In the genomic region with DNA sequence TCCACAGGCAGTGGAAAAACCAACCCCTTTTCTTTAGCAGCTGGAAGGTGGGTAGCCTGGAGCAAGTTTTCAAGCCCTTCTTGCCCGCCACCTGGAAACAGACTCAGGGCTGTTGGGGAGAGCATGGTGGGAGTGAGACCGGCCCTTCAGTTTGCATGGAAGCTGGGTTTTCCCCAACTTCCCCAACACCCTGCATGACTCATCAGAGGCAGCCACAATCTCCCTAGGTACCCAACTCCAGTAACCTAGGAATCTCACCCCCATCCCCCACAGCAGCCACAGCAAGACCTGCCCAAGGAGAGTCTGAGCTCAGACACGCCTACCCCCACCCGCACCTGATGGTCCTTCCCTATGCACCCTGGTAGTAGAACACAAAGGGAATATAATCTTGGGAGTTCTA, we compare ENCODE assay signal across 27 cellular contexts.
DNase-seq lines count a peak whose midpoint lies in the region; ATAC-seq and TF ChIP-seq lines count a peak whose summit lies in the region.
"Had no signal": no experiment of that assay in that cellular context is flagged by ENCODE, and none has a peak within 500 bp of the region (broad histone marks: within the 10 kb centered on the region; RNA-seq: fewer than 3 reads in every experiment).

No MANE protein-coding gene starts in this region.

- no peak overlapping the region for H3K27ac ChIP-seq in upper lobe of left lung
- H3K27ac ChIP-seq: 22Rv1, PC-9, SJCRH30 had no signal

- H3K4me3 ChIP-seq in epithelial cell of esophagus (ENCODE audit: low read length) (no peak overlapping the region), upper lobe of left lung (no peak overlapping the region)
- H3K4me3 ChIP-seq: PC-9, SJCRH30 had no signal

- TF ChIP-seq CTCF in epithelial cell of esophagus (IDR thresholded peaks at IDR 0.05; ENCODE audit: insufficient read depth, low read depth, low read length, missing control alignments) (no peak), upper lobe of left lung (IDR thresholded peaks at IDR 0.05) (no peak)

- H3K9me3 ChIP-seq in upper lobe of left lung = no peaks in the 10 kb centered on the region
- H3K9me3 ChIP-seq: BE2C, SJCRH30 had no signal

- DNase-seq in DMS53 (lab: John Stamatoyannopoulos, UW) (peak; percentile 2), DMS53 treated with DMSO at 0.1 percent for 48 hours (lab: John Stamatoyannopoulos, UW; ENCODE audit: unreplicated experiment) (no peak), SW480 (ENCODE audit: low spot score) (peak; percentile 3), epithelial cell of esophagus (ENCODE audit: low read depth) (peak; percentile 60), renal cortical epithelial cell (ENCODE audit: low read depth) (peak; percentile 16), upper lobe of left lung (no peak), putamen (ENCODE audit: low spot score) (no peak)
- DNase-seq: ACHN; BE2C; DMS153; Karpas-422; MV-4-11; NCI-H1105; NCI-H1436 treated with DMSO at 0.1 percent for 48 hours; NCI-H187 treated with DMSO at 0.1 percent for 48 hours; NCI-H446; NCI-H524 treated with DMSO at 0.1 percent for 48 hours; NCI-H82; NK-92 treated with Interleukin-12 subunit alpha and Interleukin-12 subunit beta, amount 100 ng/mL, for 24 hours; SJCRH30 had no signal

- 92% methylated on average over 2 to 4 of the region's 4 CpGs for WGBS in upper lobe of left lung, 2 donors

- ATAC-seq in upper lobe of left lung (ENCODE audit: low FRiP score in 2 of 2) = no peak
- no peak for ATAC-seq in GM19455 (IDR thresholded peaks at IDR 0.05; ENCODE audit: unreplicated experiment)
- ATAC-seq: HCT116, HepG2, Right ventricle myocardium inferior, SK-N-SH treated with all-trans-retinoic acid at 6 μM for 48 hours had no signal

- no peaks in the 10 kb centered on the region for H3K27me3 ChIP-seq in upper lobe of left lung
- H3K27me3 ChIP-seq: BE2C, SJCRH30 had no signal

- no peaks in the 10 kb centered on the region for H3K4me1 ChIP-seq in upper lobe of left lung
- H3K4me1 ChIP-seq: BE2C, SJCRH30 had no signal

- no peak for TF ChIP-seq EP300 in upper lobe of left lung (IDR thresholded peaks at IDR 0.05)

- H3K36me3 ChIP-seq in upper lobe of left lung = no peaks in the 10 kb centered on the region
- H3K36me3 ChIP-seq: BE2C, SJCRH30 had no signal

- TF ChIP-seq POLR2A in upper lobe of left lung (IDR thresholded peaks at IDR 0.05) = no peak

Comparison
In these comparisons a context has a peak if more than half of its experiments do, and no peak if none do; other contexts are left out.
1. DNase-seq: peak in DMS53 (single experiment), SW480 (single experiment), epithelial cell of esophagus (single experiment) and renal cortical epithelial cell (single experiment); none in DMS53 treated with DMSO at 0.1 percent for 48 hours (single experiment), upper lobe of left lung (0 of 2) and putamen (single experiment).